In the genomic region with DNA sequence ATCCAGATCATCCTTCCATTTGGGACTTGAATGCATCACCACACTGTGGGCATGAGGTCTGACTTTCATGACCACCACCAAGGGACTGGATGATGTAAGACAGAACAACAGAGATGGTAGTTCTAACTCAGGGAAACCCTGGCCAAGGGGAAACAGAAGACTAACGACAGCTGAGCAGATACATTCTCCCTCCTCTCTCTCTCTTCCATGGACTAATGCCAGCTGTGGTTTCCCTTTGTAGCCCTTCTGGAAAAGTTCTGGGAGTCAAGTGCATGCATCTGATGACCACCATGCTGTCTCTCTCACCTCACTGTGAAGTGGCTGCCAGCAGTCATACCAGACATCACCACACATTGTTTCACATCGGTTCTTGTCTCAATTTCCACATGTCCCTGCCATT, we compare ENCODE assay signal across 28 cellular contexts. TPM values are rescaled to one million over a fixed set of nuclear protein-coding genes. Genes with fewer than 3 reads are reported as not detected.
A peak's percentile ranks its signal among the peaks of the same experiment; 100 is the strongest.
DNase-seq lines count a peak whose midpoint lies in the region; ATAC-seq and TF ChIP-seq lines count a peak whose summit lies in the region.
"Had no signal": no experiment of that assay in that cellular context is flagged by ENCODE, and none has a peak within 500 bp of the region (broad histone marks: within the 10 kb centered on the region; RNA-seq: fewer than 3 reads in every experiment).

No MANE protein-coding gene starts in this region.

- H3K36me3 Mint-ChIP-seq in Caco-2 (ENCODE audit: insufficient read depth, unreplicated experiment) (peaks cover 11% of the 10 kb centered on the region), endodermal cell (ENCODE audit: low read depth) (peaks cover 38% of the 10 kb centered on the region), neural crest cell (ENCODE audit: low read depth) (peaks cover 14% of the 10 kb centered on the region)

- no peaks in the 10 kb centered on the region for H3K27me3 ChIP-seq in Caco-2 (replicated peaks; ENCODE audit: control insufficient read depth, insufficient read depth, low read length)
- H3K27me3 ChIP-seq in endodermal cell (ENCODE audit: control insufficient read depth, insufficient read depth, low read length, poor library complexity, severe bottlenecking): no peaks in the 10 kb centered on the region
- H3K27me3 ChIP-seq in A673 (replicated peaks; ENCODE audit: insufficient read depth, low read depth, low read length, poor library complexity): no peaks in the 10 kb centered on the region
- H3K27me3 ChIP-seq: BE2C had no signal

- H3K27me3 Mint-ChIP-seq in Caco-2 (ENCODE audit: insufficient read depth, unreplicated experiment): no peaks in the 10 kb centered on the region
- no peaks in the 10 kb centered on the region for H3K27me3 Mint-ChIP-seq in endodermal cell (ENCODE audit: insufficient read depth)
- no peaks in the 10 kb centered on the region for H3K27me3 Mint-ChIP-seq in neural crest cell (ENCODE audit: low read depth)
- H3K27me3 Mint-ChIP-seq: CD8-positive, alpha-beta memory T cell had no signal

- H3K4me1 ChIP-seq in Caco-2 (peaks cover 7% of the 10 kb centered on the region; the same call in 1 of the 2 replicates), endodermal cell (ENCODE audit: control insufficient read depth, insufficient read depth, low read length) (no peaks in the 10 kb centered on the region), A673 (ENCODE audit: insufficient read depth, low read length, poor library complexity, severe bottlenecking) (no peaks in the 10 kb centered on the region)
- H3K4me1 ChIP-seq: BE2C had no signal

- BruUV-seq in Caco-2 (replicated peaks; lab: Mats Ljungman, UMichigan) (no TSS peak), A673 (replicated peaks; lab: Mats Ljungman, UMichigan) (no TSS peak)

- H3K4me3 Mint-ChIP-seq in Caco-2 (ENCODE audit: unreplicated experiment) (no peak overlapping the region), endodermal cell (no peak overlapping the region), neural crest cell (no peak overlapping the region)
- H3K4me3 Mint-ChIP-seq: CD14-positive monocyte had no signal

- peak overlapping the region; percentile 18 for H3K27ac Mint-ChIP-seq in Caco-2 (ENCODE audit: unreplicated experiment)
- H3K27ac Mint-ChIP-seq in endodermal cell: peak overlapping the region; percentile 64
- peak overlapping the region; percentile 82 for H3K27ac Mint-ChIP-seq in neural crest cell (ENCODE audit: unreplicated experiment)
- H3K27ac Mint-ChIP-seq: CD14-positive monocyte had no signal

- H3K27ac ChIP-seq in endodermal cell (ENCODE audit: low read depth, low read length) (no peak overlapping the region), A673 (ENCODE audit: low read depth, low read length, poor library complexity, severe bottlenecking) (no peak overlapping the region)
- H3K27ac ChIP-seq: 22Rv1 had no signal

- H3K9me3 ChIP-seq in Caco-2: no peaks in the 10 kb centered on the region
- peaks cover 16% of the 10 kb centered on the region for H3K9me3 ChIP-seq in endodermal cell (ENCODE audit: control insufficient read depth, low read length)
- H3K9me3 ChIP-seq in A673 (ENCODE audit: low read depth, low read length, poor library complexity, severe bottlenecking): peaks cover 3% of the 10 kb centered on the region
- H3K9me3 ChIP-seq: BE2C, SK-N-SH had no signal

- H3K9me3 Mint-ChIP-seq in Caco-2 (ENCODE audit: unreplicated experiment) (no peaks in the 10 kb centered on the region), endodermal cell (peaks cover 15% of the 10 kb centered on the region), neural crest cell (peaks cover 5% of the 10 kb centered on the region)

- H3K4me3 ChIP-seq in Caco-2 (ENCODE audit: low read depth, low read length) (no peak overlapping the region), endodermal cell (ENCODE audit: low read length) (no peak overlapping the region), A673 (ENCODE audit: low read depth, low read length, poor library complexity, severe bottlenecking) (no peak overlapping the region)

- POLR2A ChIA-PET in Caco-2 (lab: Charles Lee): no interaction called here
- POLR2A ChIA-PET in A673 (lab: Charles Lee; ENCODE audit: low non-redundant PET): no interaction called here

- H3K36me3 ChIP-seq in Caco-2 (ENCODE audit: control insufficient read depth, insufficient read depth, low read length) (no peaks in the 10 kb centered on the region), endodermal cell (ENCODE audit: control insufficient read depth, insufficient read depth, low read length) (peaks cover 6% of the 10 kb centered on the region), A673 (ENCODE audit: insufficient read depth, low read length, poor library complexity, severe bottlenecking) (peaks cover 3% of the 10 kb centered on the region)
- H3K36me3 ChIP-seq: BE2C had no signal

- TF ChIP-seq CTCF in Caco-2 (IDR thresholded peaks at IDR 0.05; ENCODE audit: insufficient read depth in 1 of 2, low read depth in 1 of 2, low read length in 1 of 2, severe bottlenecking in 1 of 2, unreplicated experiment in 1 of 2): no peak
- TF ChIP-seq CTCF in endodermal cell (conservative IDR thresholded peaks at IDR 0.05): no peak
- no peak for TF ChIP-seq CTCF in neural crest cell (conservative IDR thresholded peaks at IDR 0.05)
- TF ChIP-seq CTCF in A673 (conservative IDR thresholded peaks at IDR 0.05; ENCODE audit: low read depth, low read length): no peak

- DNase-seq in DMS 273 (lab: John Stamatoyannopoulos, UW; ENCODE audit: unreplicated experiment): peak; percentile 5
- no peak for DNase-seq in DMS 273 treated with DMSO at 0.1 percent for 48 hours (lab: John Stamatoyannopoulos, UW)
- DNase-seq in Caco-2: no peak
- no peak for DNase-seq in endodermal cell
- no peak for DNase-seq in neural crest cell (ENCODE audit: low read depth, low spot score)
- DNase-seq in activated gamma-delta T cell treated with Interleukin-2 at 50 U/mL for 16 hours: no peak
- no peak for DNase-seq in A673 (ENCODE audit: low spot score)
- DNase-seq: ACHN; BE2C; Calu3; CD8-positive, alpha-beta memory T cell; H7; NCI-H1092; NCI-H1417 treated with DMSO at 0.1 percent for 48 hours; NCI-H1694 treated with DMSO at 0.1 percent for 48 hours; NCI-H2081; NCI-H226; NCI-H510A; NCI-H69; RPMI8226; SHP77 treated with DMSO at 0.1 percent for 48 hours; SK-N-SH had no signal

- intact Hi-C loops in Caco-2 (cut with micrococcal nuclease; ENCODE audit: unreplicated experiment): no loop called here
- intact Hi-C loops in A673 (cut with micrococcal nuclease; ENCODE audit: unreplicated experiment): no loop called here

- H3K4me1 Mint-ChIP-seq in Caco-2 (ENCODE audit: low read depth, unreplicated experiment) (peaks cover 8% of the 10 kb centered on the region), endodermal cell (peaks cover 7% of the 10 kb centered on the region), neural crest cell (peaks cover 12% of the 10 kb centered on the region)

- CTCF ChIA-PET in Caco-2 (lab: Charles Lee): no interaction called here
- CTCF ChIA-PET in A673 (lab: Charles Lee): no interaction called here

- ATAC-seq in GM21381 (IDR thresholded peaks at IDR 0.05; ENCODE audit: unreplicated experiment): no peak

- WGBS in endodermal cell (ENCODE audit: insufficient coverage in 1 of 2, insufficient read length in 1 of 2), 2 experiments: 0% methylated on average over 1 of the region's 2 CpGs

- no peak overlapping the region for H3K9ac ChIP-seq in endodermal cell (ENCODE audit: extremely low read depth, low read length, poor library complexity, severe bottlenecking)
- H3K9ac ChIP-seq: SK-N-SH had no signal

RNA-seq across cellular contexts. Expression of gene TAS2R30, which starts 3.4 kb away (rescaled TPM):
- 3.8 and 5.8 TPM in 2 replicates for total RNA-seq in Caco-2 (2022)
- total RNA-seq in endodermal cell: 1 to 10 TPM; 1.8 to 9.7 TPM
- polyA plus RNA-seq in endodermal cell (2013, experiment 1 of 2): 0.28 TPM
- 0.33 TPM for polyA plus RNA-seq in endodermal cell (2013, experiment 2 of 2)
- total RNA-seq in neural crest cell: 1.4 and 1.9 TPM in 2 replicates
- total RNA-seq in A673 (2021): 3.5 and 3.7 TPM in 2 replicates
- polyA plus RNA-seq: CD14-positive monocyte; CD8-positive, alpha-beta memory T cell had no signal

RNA-seq across cellular contexts. Expression of gene TAS2R43, which starts 38.9 kb away (rescaled TPM):
- total RNA-seq in Caco-2 (2022) (not detected in 2 replicates), endodermal cell (1 to 10 TPM in 1 of 2 donors, under 1 TPM in 1; 0.82 to 2.5 TPM), neural crest cell (0.30 and 0.47 TPM in 2 replicates), A673 (2021) (2.3 and 2.6 TPM in 2 replicates)
- polyA plus RNA-seq in endodermal cell (2013, experiment 1 of 2): not detected
- not detected for polyA plus RNA-seq in endodermal cell (2013, experiment 2 of 2)
- total RNA-seq: H7 had no signal
- polyA plus RNA-seq: CD14-positive monocyte; CD8-positive, alpha-beta memory T cell; SK-N-SH had no signal

RNA-seq across cellular contexts. Expression of gene SMIM10L1, which starts 40.0 kb away (rescaled TPM):
- total RNA-seq in Caco-2 (2022): 22.4 and 24.9 TPM in 2 replicates
- total RNA-seq in endodermal cell: 10 to 100 TPM; 12.9 to 31.5 TPM
- polyA plus RNA-seq in endodermal cell (2013, experiment 1 of 2): 11.4 TPM
- 12.0 TPM for polyA plus RNA-seq in endodermal cell (2013, experiment 2 of 2)
- total RNA-seq in neural crest cell: 16.9 and 17.8 TPM in 2 replicates
- total RNA-seq in A673 (2021): 12.6 and 15.7 TPM in 2 replicates

RNA-seq across cellular contexts. Expression of gene TAS2R42, which starts 55.7 kb away (rescaled TPM):
- total RNA-seq in Caco-2 (2022) (not detected in 2 replicates), endodermal cell (not detected), neural crest cell (not detected in 2 replicates), A673 (2021) (not detected in 2 replicates)
- not detected for polyA plus RNA-seq in endodermal cell (2013, experiment 1 of 2)
- polyA plus RNA-seq in endodermal cell (2013, experiment 2 of 2): not detected
- total RNA-seq: Calu3; CD8-positive, alpha-beta memory T cell; Daoy; G401; H7; HT-29 had no signal
- polyA plus RNA-seq: CD14-positive monocyte; CD8-positive, alpha-beta memory T cell; SK-N-SH had no signal

Comparison
In these comparisons a context has a peak if more than half of its experiments do, and no peak if none do; other contexts are left out.
1. H3K27ac Mint-ChIP-seq: peak in every context shown above with its lines; median percentile 82 in neural crest cell; 64 in endodermal cell; 18 in Caco-2.